ENCODE assay signal across 13 cellular contexts in genomic region chr9:129008469-129008965, GRCh38.
"Had no signal": no experiment of that assay in that cellular context is flagged by ENCODE, and none has a peak within 500 bp of the region (broad histone marks: within the 10 kb centered on the region; RNA-seq: fewer than 3 reads in every experiment).

No MANE protein-coding gene starts in this region.

- H3K4me1 ChIP-seq: colonic mucosa had no signal

- FAIRE-seq: frontal cortex had no signal

- H3K27me3 ChIP-seq: colonic mucosa had no signal

- H3K27ac ChIP-seq: colonic mucosa had no signal

- DNase-seq: activated CD4-positive, alpha-beta T cell treated with anti-CD3 and anti-CD28 coated beads, Interleukin-2, amount 10 ng/mL, durations not matched to agents 7 days and 5 days; activated CD8-positive, alpha-beta memory T cell treated with anti-CD3 and anti-CD28 coated beads for 24 hours; activated naive CD4-positive, alpha-beta T cell treated with anti-CD3 and anti-CD28 coated beads, Interleukin-2, amount 10 ng/mL, durations not matched to agents 7 days and 5 days; caudate nucleus; colonic mucosa; effector CD8-positive, alpha-beta T cell; natural killer cell; occipital lobe; stimulated activated CD4-positive, alpha-beta T cell treated with anti-CD3 and anti-CD28 coated beads, Interleukin-15, amount 100 ng/mL, for 24 hours; stimulated activated CD4-positive, alpha-beta T cell treated with anti-CD3 and anti-CD28 coated beads, Interleukin-4, amount 100 ng/mL, for 24 hours; stimulated activated naive CD8-positive, alpha-beta T cell treated with anti-CD3 and anti-CD28 coated beads, Interleukin-15, amount 100 ng/mL, for 72 hours had no signal

- H3K4me3 ChIP-seq: colonic mucosa had no signal

- H3K9me3 ChIP-seq: colonic mucosa had no signal

- ATAC-seq: natural killer cell, WTC11 had no signal
